8 cellular contexts compared by ENCODE assay signal in genomic region chr16:2904922-2905240, GRCh38. TPM values are rescaled to one million over a fixed set of nuclear protein-coding genes. Genes with fewer than 3 reads are reported as not detected.
A peak's percentile ranks its signal among the peaks of the same experiment; 100 is the strongest.
DNase-seq lines count a peak whose midpoint lies in the region; TF ChIP-seq lines count a peak whose summit lies in the region.

No MANE protein-coding gene starts in this region.

- H3K27me3 ChIP-seq in A673 (replicated peaks; ENCODE audit: insufficient read depth, low read depth, low read length, poor library complexity) (no peaks in the 10 kb centered on the region), NT2/D1 (ENCODE audit: insufficient read depth, insufficient read length) (no peaks in the 10 kb centered on the region), ectodermal cell (ENCODE audit: control insufficient read depth, insufficient read depth, low read length, poor library complexity, severe bottlenecking) (no peaks in the 10 kb centered on the region)

- WGBS in ectodermal cell, 2 experiments: 0 to 1% methylated on average over 32 of the region's 32 CpGs

- no peaks in the 10 kb centered on the region for H3K36me3 Mint-ChIP-seq in nephron progenitor cell (ENCODE audit: low read depth)

- H3K9me3 Mint-ChIP-seq in nephron progenitor cell: peaks cover 21% of the 10 kb centered on the region

- CTCF ChIA-PET in A673 (lab: Charles Lee): interaction anchor here (0.5 to 1.5 kb wide), 3 partner anchors 14 to 403 kb away, joined by 3 to 5 read pairs (median 4); no protein-coding TSS in a partner anchor

- peaks cover 17% of the 10 kb centered on the region for H3K4me1 Mint-ChIP-seq in nephron progenitor cell

- peak overlapping the region; percentile 98 for H3K4me3 Mint-ChIP-seq in nephron progenitor cell

- peak overlapping the region; percentile 99 for H3K9ac ChIP-seq in NT2/D1 (ENCODE audit: insufficient read length, low read depth)

- no peaks in the 10 kb centered on the region for H3K36me3 ChIP-seq in A673 (ENCODE audit: insufficient read depth, low read length, poor library complexity, severe bottlenecking)
- peaks cover 4% of the 10 kb centered on the region for H3K36me3 ChIP-seq in NT2/D1 (ENCODE audit: insufficient read depth, insufficient read length, low read length)
- H3K36me3 ChIP-seq in ectodermal cell (ENCODE audit: control insufficient read depth, insufficient read depth, low read length): no peaks in the 10 kb centered on the region

- peak overlapping the region; percentile 84 for H3K27ac ChIP-seq in A673 (ENCODE audit: low read depth, low read length, poor library complexity, severe bottlenecking)
- H3K27ac ChIP-seq in ectodermal cell (ENCODE audit: insufficient read depth, low read depth, low read length, poor library complexity, severe bottlenecking): peak overlapping the region; percentile 69

- DNase-seq in A673 (ENCODE audit: low spot score) (no peak), GM20000 (ENCODE audit: low spot score) (peak; percentile 22), NT2/D1 (ENCODE audit: low read depth, low spot score) (no peak), nephron progenitor cell (no peak), NCI-H2081 (lab: John Stamatoyannopoulos, UW) (no peak), pons (ENCODE audit: low spot score) (no peak), EL (no peak)

- H3K4me3 ChIP-seq in A673 (ENCODE audit: low read depth, low read length, poor library complexity, severe bottlenecking) (peak overlapping the region; percentile 92), NT2/D1 (ENCODE audit: insufficient read length, low read depth) (peak overlapping the region; percentile 77), ectodermal cell (ENCODE audit: insufficient read depth, low read depth, low read length) (peak overlapping the region; percentile 81)

- TSS peak; percentile 83 for BruUV-seq in A673 (replicated peaks; lab: Mats Ljungman, UMichigan)

- H3K9me3 ChIP-seq in A673 (ENCODE audit: low read depth, low read length, poor library complexity, severe bottlenecking) (no peaks in the 10 kb centered on the region), NT2/D1 (ENCODE audit: insufficient read depth, low read length) (no peaks in the 10 kb centered on the region), ectodermal cell (ENCODE audit: control insufficient read depth, low read length) (no peaks in the 10 kb centered on the region)

- H3K4me1 ChIP-seq in A673 (ENCODE audit: insufficient read depth, low read length, poor library complexity, severe bottlenecking): peaks cover 6% of the 10 kb centered on the region
- peaks cover 2% of the 10 kb centered on the region for H3K4me1 ChIP-seq in NT2/D1 (ENCODE audit: insufficient read depth, insufficient read length)
- no peaks in the 10 kb centered on the region for H3K4me1 ChIP-seq in ectodermal cell (ENCODE audit: control insufficient read depth, insufficient read depth, low read length)

- intact Hi-C loops in A673 (cut with micrococcal nuclease; ENCODE audit: unreplicated experiment): loop anchor here (2.0 kb wide), 1 partner anchor 22 kb away; the partner anchor contains the start of gene FLYWCH2

- H3K27me3 Mint-ChIP-seq in nephron progenitor cell (ENCODE audit: low read depth, poor library complexity): peaks cover 28% of the 10 kb centered on the region

- POLR2A ChIA-PET in A673 (lab: Charles Lee; ENCODE audit: low non-redundant PET): interaction anchor here (0.6 kb wide), 1 partner anchor 37 kb away, joined by 3 read pairs; no protein-coding TSS in a partner anchor

- H3K27ac Mint-ChIP-seq in nephron progenitor cell: peak overlapping the region; percentile 92

- TF ChIP-seq CTCF in A673 (conservative IDR thresholded peaks at IDR 0.05; ENCODE audit: low read depth, low read length) (no peak), GM20000 (IDR thresholded peaks at IDR 0.05; ENCODE audit: extremely low read depth, missing control alignments) (no peak), nephron progenitor cell (IDR thresholded peaks at IDR 0.05) (no peak)

RNA-seq across cellular contexts. Expression of gene FLYWCH1, which starts 6.8 kb away (rescaled TPM):
- total RNA-seq in A673 (2021): 46.8 and 47.0 TPM in 2 replicates
- 18.0 TPM for polyA plus RNA-seq in ectodermal cell (2013, experiment 1 of 4)
- 13.0 TPM for polyA plus RNA-seq in ectodermal cell (2013, experiment 2 of 4)
- 13.7 TPM for polyA plus RNA-seq in ectodermal cell (2013, experiment 3 of 4)
- polyA plus RNA-seq in ectodermal cell (2013, experiment 4 of 4): 13.4 TPM

RNA-seq across cellular contexts. Expression of gene FLYWCH2, which starts 21.9 kb away (rescaled TPM):
- 23.9 and 28.5 TPM in 2 replicates for total RNA-seq in A673 (2021)
- polyA plus RNA-seq in ectodermal cell (2013, experiment 1 of 4): 20.8 TPM
- 19.1 TPM for polyA plus RNA-seq in ectodermal cell (2013, experiment 2 of 4)
- polyA plus RNA-seq in ectodermal cell (2013, experiment 3 of 4): 20.9 TPM
- polyA plus RNA-seq in ectodermal cell (2013, experiment 4 of 4): 17.7 TPM

RNA-seq across cellular contexts. Expression of gene PRSS22, which starts 46.9 kb away (rescaled TPM):
- not detected in 2 replicates for total RNA-seq in A673 (2021)
- not detected for polyA plus RNA-seq in ectodermal cell (2013, experiment 1 of 4)
- not detected for polyA plus RNA-seq in ectodermal cell (2013, experiment 2 of 4)
- not detected for polyA plus RNA-seq in ectodermal cell (2013, experiment 3 of 4)
- polyA plus RNA-seq in ectodermal cell (2013, experiment 4 of 4): not detected

RNA-seq across cellular contexts. Expression of gene KREMEN2, which starts 59.2 kb away (rescaled TPM):
- 0.49 and 1.6 TPM in 2 replicates for total RNA-seq in A673 (2021)
- polyA plus RNA-seq in ectodermal cell (2013, experiment 1 of 4): 7.9 TPM
- 6.5 TPM for polyA plus RNA-seq in ectodermal cell (2013, experiment 2 of 4)
- 3.7 TPM for polyA plus RNA-seq in ectodermal cell (2013, experiment 3 of 4)
- 3.5 TPM for polyA plus RNA-seq in ectodermal cell (2013, experiment 4 of 4)
